In genomic region chr21:31554511-31555022, GRCh38 we compare ENCODE assay signal across 8 cellular contexts.
A peak's percentile ranks its signal among the peaks of the same experiment; 100 is the strongest.
DNase-seq lines count a peak whose midpoint lies in the region; ATAC-seq, FAIRE-seq and TF ChIP-seq lines count a peak whose summit lies in the region.
"Had no signal": no experiment of that assay in that cellular context is flagged by ENCODE, and none has a peak within 500 bp of the region (broad histone marks: within the 10 kb centered on the region; RNA-seq: fewer than 3 reads in every experiment).

No MANE protein-coding gene starts in this region.

- in situ Hi-C loops in HepG2 (cut with HindIII; ENCODE audit: extremely low pct_ligation_motif_present, low pct_unique_long_range_greater_than_20kb) (no loop called here), KBM-7 (cut with MboI; ENCODE audit: low pct_unique_long_range_greater_than_20kb, low sequenced_read_pairs) (no loop called here)

- peak; percentile 75 for ATAC-seq in HG03432 (IDR thresholded peaks at IDR 0.05; ENCODE audit: unreplicated experiment)
- no peak for ATAC-seq in HepG2

- FAIRE-seq in HepG2 (lab: Jason Lieb, UNC) (no peak), RCC 7860 (lab: Jason Lieb, UNC) (no peak)

- H3K27me3 ChIP-seq in HepG2 (ENCODE audit: control insufficient read depth in 1 of 2, insufficient read depth in 2 of 2, low read length in 2 of 2), result peaks cover 2 to 17% of the 10 kb centered on the region in 2 experiments

- DNase-seq in GM20000 (ENCODE audit: low spot score), result peak; percentile 75
- DNase-seq in activated T-cell treated with anti-CD3 and anti-CD28 coated beads for 48 hours (ENCODE audit: low read depth), result peak; percentile 29
- no peak for DNase-seq in HepG2 (ENCODE audit: low spot score)
- DNase-seq in RCC 7860 (ENCODE audit: low spot score), result no peak
- no peak for DNase-seq in posterior vena cava (ENCODE audit: low spot score)
- DNase-seq in KBM-7, result no peak

- CTCF ChIA-PET in HepG2 (lab: Yijun Ruan, JAX; ENCODE audit: low intra/inter-chr PET ratio, low total read pairs), result no interaction called here

- TF ChIP-seq EP300 in HepG2 (IDR thresholded peaks at IDR 0.05; ENCODE audit: low read depth in 2 of 2, low read length in 2 of 2) (no peak), HepG2 (CRISPR knock-in tag; IDR thresholded peaks at IDR 0.05; ENCODE audit: borderline replicate concordance) (no peak)

- H3K4me2 ChIP-seq in HepG2 (ENCODE audit: low read depth, low read length), result no peak overlapping the region

- H3K9ac ChIP-seq in HepG2 (ENCODE audit: insufficient read depth, low read depth, low read length), result no peak overlapping the region

- TF ChIP-seq CTCF in GM20000 (IDR thresholded peaks at IDR 0.05; ENCODE audit: extremely low read depth, missing control alignments), result no peak
- TF ChIP-seq CTCF in HepG2 (CRISPR knock-in tag; IDR thresholded peaks at IDR 0.05), result no peak

- no peaks in the 10 kb centered on the region for H3K79me2 ChIP-seq in HepG2 (ENCODE audit: insufficient read depth, low read length)

- no peak overlapping the region for H2AFZ ChIP-seq in HepG2 (ENCODE audit: low read length)

- H3K27ac ChIP-seq in HepG2 (ENCODE audit: extremely low read length, insufficient read depth, low read length), result no peak overlapping the region

- no peaks in the 10 kb centered on the region for H3K36me3 ChIP-seq in HepG2 (replicated peaks in 1 of 2; ENCODE audit: control insufficient read depth in 1 of 2, insufficient read depth in 2 of 2, low read length in 2 of 2)

- WGBS in HepG2 (ENCODE audit: low lambda C conversion rate), result 24% methylated on average over 7 of the region's 7 CpGs

- no peak for TF ChIP-seq POLR2A in HepG2 (IDR thresholded peaks at IDR 0.05; ENCODE audit: insufficient read depth in 1 of 2, low read depth in 2 of 2, low read length in 2 of 2)

- POLR2A ChIA-PET in HepG2 (lab: Yijun Ruan, JAX), result no interaction called here

- no peaks in the 10 kb centered on the region for H4K20me1 ChIP-seq in HepG2 (ENCODE audit: insufficient read depth, low read length)

- H3K9me3 ChIP-seq in HepG2 (ENCODE audit: low read length), result no peaks in the 10 kb centered on the region

- no peaks in the 10 kb centered on the region for H3K4me1 ChIP-seq in HepG2 (ENCODE audit: insufficient read depth, low read length)

- intact Hi-C loops in HepG2 (cut with micrococcal nuclease; ENCODE audit: unreplicated experiment), result no loop called here
- intact Hi-C loops in posterior vena cava (cut with DNase I), result no loop called here

- TF ChIP-seq RAD21 in HepG2 (CRISPR knock-in tag; IDR thresholded peaks at IDR 0.05), result no peak

- BruUV-seq in HepG2 (replicated peaks; lab: Mats Ljungman, UMichigan), result no TSS peak

- no peak overlapping the region for H3K4me3 ChIP-seq in HepG2 (replicated peaks in 1 of 3; ENCODE audit: insufficient read depth in 1 of 3, low read depth in 2 of 3, low read length in 3 of 3)
- H3K4me3 ChIP-seq: lung had no signal

TF ChIP-seq in HepG2, 621 proteins besides CTCF, POLR2A, EP300 and RAD21:
- 0 out of 2 replicates have a peak, but pooled peaks have one; percentile 24 for TF ChIP-seq FOSL2 (CRISPR knock-in tag; IDR thresholded peaks at IDR 0.05)
- no peak for TF ChIP-seq TFDP1 (CRISPR knock-in tag; IDR thresholded peaks at IDR 0.05; ENCODE audit: borderline replicate concordance)

Comparison
In these comparisons a context has a peak if more than half of its experiments do, and no peak if none do; other contexts are left out.
1. DNase-seq: peak in GM20000 (single experiment) and activated T-cell treated with anti-CD3 and anti-CD28 coated beads for 48 hours (single experiment); none in HepG2 (single experiment), RCC 7860 (single experiment), posterior vena cava (single experiment) and KBM-7 (single experiment).